Comparison of ENCODE assay signal across 1 cellular context in genomic region chr1:19798486-19799232, GRCh38.
TF ChIP-seq lines count a peak whose summit lies in the region.

No MANE protein-coding gene starts in this region.

TF ChIP-seq in HCT116, 20 proteins besides CTCF, POLR2A, EP300 and RAD21 (continued from another document):
- TF ChIP-seq ZFX (IDR thresholded peaks at IDR 0.05) (no peak), EGR1 (IDR thresholded peaks at IDR 0.05; ENCODE audit: low read depth) (no peak), CBX3 (IDR thresholded peaks at IDR 0.05; ENCODE audit: low read depth) (no peak), ELF1 (IDR thresholded peaks at IDR 0.05; ENCODE audit: borderline replicate concordance, low read depth) (no peak), SP1 (IDR thresholded peaks at IDR 0.05; ENCODE audit: low read depth) (no peak), SRF (IDR thresholded peaks at IDR 0.05; ENCODE audit: low read depth) (no peak), EZH2 (IDR thresholded peaks at IDR 0.05) (no peak)
TF ChIP-seq in HCT116: peak in this region for 0.
